ENCODE assay signal across 29 cellular contexts in the genomic region with DNA sequence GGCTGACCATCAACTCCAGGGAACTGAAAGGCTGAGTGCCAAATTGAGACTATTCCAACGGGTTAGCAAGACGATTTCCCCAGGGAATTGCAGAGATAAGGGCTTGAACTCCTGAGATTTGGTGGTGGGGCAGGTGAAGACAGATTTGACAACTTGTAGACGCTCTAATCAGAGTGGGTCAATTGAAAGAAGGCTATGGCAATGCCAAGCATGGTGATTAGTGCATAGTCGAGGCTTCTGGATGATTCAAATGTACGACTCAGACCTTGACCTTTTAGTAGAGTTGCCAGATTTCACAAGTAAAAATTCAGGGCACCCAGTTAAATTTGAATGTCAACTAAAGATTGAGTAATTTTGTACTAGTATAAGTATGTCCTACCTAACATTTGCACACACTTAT.
"Had no signal": no experiment of that assay in that cellular context is flagged by ENCODE, and none has a peak within 500 bp of the region (broad histone marks: within the 10 kb centered on the region; RNA-seq: fewer than 3 reads in every experiment).

No MANE protein-coding gene starts in this region.

- H3K27me3 ChIP-seq: gastrocnemius medialis, ovary, right lobe of liver, suprapubic skin, transverse colon, vagina had no signal

- H3K36me3 ChIP-seq: gastrocnemius medialis, lower lobe of right lung, ovary, right lobe of liver, suprapubic skin, transverse colon, vagina had no signal

- H3K27me3 Mint-ChIP-seq: effector memory CD8-positive, alpha-beta T cell; naive B cell; natural killer cell treated with Interleukin-12 subunit alpha and Interleukin-12 subunit beta and Interleukin-15 and Interleukin-18, amount 100 ng/mL, for 72 hours; stimulated activated naive CD8-positive, alpha-beta T cell treated with anti-CD3 and anti-CD28 coated beads, Interleukin-15, amount 100 ng/mL, for 72 hours had no signal

- H3K27ac ChIP-seq: coronary artery, gastrocnemius medialis, lower lobe of right lung, ovary, right lobe of liver, suprapubic skin, transverse colon, vagina had no signal

- H3K27ac Mint-ChIP-seq: effector memory CD8-positive, alpha-beta T cell; memory B cell; naive B cell; natural killer cell treated with Interleukin-12 subunit alpha and Interleukin-12 subunit beta and Interleukin-15 and Interleukin-18, amount 100 ng/mL, for 72 hours; stimulated activated naive CD8-positive, alpha-beta T cell treated with anti-CD3 and anti-CD28 coated beads, Interleukin-15, amount 100 ng/mL, for 72 hours had no signal

- H3K4me1 Mint-ChIP-seq: memory B cell; naive B cell; stimulated activated naive CD8-positive, alpha-beta T cell treated with anti-CD3 and anti-CD28 coated beads, Interleukin-15, amount 100 ng/mL, for 72 hours had no signal

- H3K4me1 ChIP-seq: gastrocnemius medialis, lower lobe of right lung, right lobe of liver, transverse colon, vagina had no signal

- H3K4me3 Mint-ChIP-seq: effector memory CD8-positive, alpha-beta T cell; memory B cell; mesothelial cell of epicardium; naive B cell; natural killer cell treated with Interleukin-12 subunit alpha and Interleukin-12 subunit beta and Interleukin-15 and Interleukin-18, amount 100 ng/mL, for 72 hours; stimulated activated naive CD8-positive, alpha-beta T cell treated with anti-CD3 and anti-CD28 coated beads, Interleukin-15, amount 100 ng/mL, for 72 hours had no signal

- H3K9me3 ChIP-seq: gastrocnemius medialis, lower lobe of right lung, mucosa of descending colon, ovary, right lobe of liver, suprapubic skin, transverse colon, vagina had no signal

- H3K36me3 Mint-ChIP-seq: memory B cell; mesothelial cell of epicardium; naive B cell; natural killer cell treated with Interleukin-12 subunit alpha and Interleukin-12 subunit beta and Interleukin-15 and Interleukin-18, amount 100 ng/mL, for 72 hours had no signal

- DNase-seq: dermis blood vessel endothelial cell; effector memory CD8-positive, alpha-beta T cell; foreskin fibroblast; gastrocnemius medialis; head of caudate nucleus; left ventricle myocardium superior; lower lobe of right lung; mucosa of descending colon; naive B cell; occipital lobe; ovary; posterior cingulate gyrus; right lobe of liver; small intestine; stimulated activated CD4-positive, alpha-beta T cell treated with anti-CD3 and anti-CD28 coated beads, Interleukin-12 subunit alpha, Interleukin-12 subunit beta, amount 100 ng/mL, for 4 hours; stimulated activated CD4-positive, alpha-beta T cell treated with anti-CD3 and anti-CD28 coated beads, Interleukin-1b, Interleukin-23, amount 100 ng/mL, for 48 hours; stimulated activated CD4-positive, alpha-beta T cell treated with anti-CD3 and anti-CD28 coated beads, Interleukin-4, amount 100 ng/mL, for 1 hour; stimulated activated CD8-positive, alpha-beta memory T cell treated with anti-CD3 and anti-CD28 coated beads, Interleukin-4, amount 100 ng/mL, for 48 hours; stimulated activated naive CD4-positive, alpha-beta T cell; stimulated activated naive CD8-positive, alpha-beta T cell treated with anti-CD3 and anti-CD28 coated beads, Interleukin-15, amount 100 ng/mL, for 72 hours; transverse colon had no signal

- H3K4me3 ChIP-seq: coronary artery, gastrocnemius medialis, lower lobe of right lung, mucosa of descending colon, ovary, right lobe of liver, suprapubic skin, transverse colon, vagina had no signal

- FAIRE-seq: endometrium, keratinocyte, small intestine had no signal
